8 cellular contexts compared by ENCODE assay signal in genomic region chr2:226031078-226031937, GRCh38.
DNase-seq lines count a peak whose midpoint lies in the region; ATAC-seq and TF ChIP-seq lines count a peak whose summit lies in the region.

No MANE protein-coding gene starts in this region.

- H3K27ac ChIP-seq in esophagus squamous epithelium, result peak overlapping the region in 1 of 4 donors; percentile 37

- no peak for TF ChIP-seq POLR2A in esophagus squamous epithelium (IDR thresholded peaks at IDR 0.05)

- no peak overlapping the region for H3K27ac Mint-ChIP-seq in activated CD4-positive, alpha-beta T cell treated with anti-CD3 and anti-CD28 coated beads, Interleukin-2, amount 10 ng/mL, durations not matched to agents 7 days and 5 days
- H3K27ac Mint-ChIP-seq in stimulated activated naive CD8-positive, alpha-beta T cell treated with anti-CD3 and anti-CD28 coated beads, Interleukin-15, amount 100 ng/mL, for 72 hours, result peak overlapping the region in 1 of 2 donors; percentile 56

- peaks cover 0 to 6% (median 0%) of the 10 kb centered on the region in 4 donors for H3K27me3 ChIP-seq in esophagus squamous epithelium

- peak overlapping the region; percentile 27 to 63 (median 43) for H3K4me3 ChIP-seq in esophagus squamous epithelium

- POLR2A ChIA-PET in activated CD4-positive, alpha-beta T cell treated with anti-CD3 and anti-CD28 coated beads, Interleukin-2, amount 10 ng/mL, durations not matched to agents 7 days and 5 days (lab: Charles Lee), result no interaction called here

- H3K9me3 Mint-ChIP-seq in activated CD4-positive, alpha-beta T cell treated with anti-CD3 and anti-CD28 coated beads, Interleukin-2, amount 10 ng/mL, durations not matched to agents 7 days and 5 days, result no peaks in the 10 kb centered on the region
- H3K9me3 Mint-ChIP-seq in stimulated activated naive CD8-positive, alpha-beta T cell treated with anti-CD3 and anti-CD28 coated beads, Interleukin-15, amount 100 ng/mL, for 72 hours, result no peaks in the 10 kb centered on the region

- peak; percentile 56 for ATAC-seq in GM21529 (IDR thresholded peaks at IDR 0.05; ENCODE audit: unreplicated experiment)
- peak; percentile 83 for ATAC-seq in stimulated activated naive CD8-positive, alpha-beta T cell treated with anti-CD3 and anti-CD28 coated beads, Interleukin-15, amount 100 ng/mL, for 72 hours
- ATAC-seq in GM21515 (IDR thresholded peaks at IDR 0.05; ENCODE audit: unreplicated experiment), result no peak

- H3K36me3 ChIP-seq in esophagus squamous epithelium, result no peaks in the 10 kb centered on the region

- peaks cover 39% of the 10 kb centered on the region for H3K27me3 Mint-ChIP-seq in activated CD4-positive, alpha-beta T cell treated with anti-CD3 and anti-CD28 coated beads, Interleukin-2, amount 10 ng/mL, durations not matched to agents 7 days and 5 days
- H3K27me3 Mint-ChIP-seq in stimulated activated naive CD8-positive, alpha-beta T cell treated with anti-CD3 and anti-CD28 coated beads, Interleukin-15, amount 100 ng/mL, for 72 hours, result peaks cover 48% of the 10 kb centered on the region

- no peaks in the 10 kb centered on the region for H3K9me3 ChIP-seq in esophagus squamous epithelium

- peak overlapping the region; percentile 8 for H3K4me3 Mint-ChIP-seq in activated CD4-positive, alpha-beta T cell treated with anti-CD3 and anti-CD28 coated beads, Interleukin-2, amount 10 ng/mL, durations not matched to agents 7 days and 5 days
- H3K4me3 Mint-ChIP-seq in stimulated activated naive CD8-positive, alpha-beta T cell treated with anti-CD3 and anti-CD28 coated beads, Interleukin-15, amount 100 ng/mL, for 72 hours, result peak overlapping the region; percentile 81 to 89

- no peaks in the 10 kb centered on the region for H3K36me3 Mint-ChIP-seq in activated CD4-positive, alpha-beta T cell treated with anti-CD3 and anti-CD28 coated beads, Interleukin-2, amount 10 ng/mL, durations not matched to agents 7 days and 5 days (ENCODE audit: low read depth)

- H3K4me1 Mint-ChIP-seq in activated CD4-positive, alpha-beta T cell treated with anti-CD3 and anti-CD28 coated beads, Interleukin-2, amount 10 ng/mL, durations not matched to agents 7 days and 5 days, result peaks cover 5% of the 10 kb centered on the region
- H3K4me1 Mint-ChIP-seq in stimulated activated naive CD8-positive, alpha-beta T cell treated with anti-CD3 and anti-CD28 coated beads, Interleukin-15, amount 100 ng/mL, for 72 hours, result peaks cover 36% of the 10 kb centered on the region

- intact Hi-C loops in esophagus squamous epithelium (cut with DNase I), result no loop called here

- 2% methylated on average over 23 to 32 of the region's 33 CpGs for WGBS in esophagus squamous epithelium, 2 donors

- CTCF ChIA-PET in activated CD4-positive, alpha-beta T cell treated with anti-CD3 and anti-CD28 coated beads, Interleukin-2, amount 10 ng/mL, durations not matched to agents 7 days and 5 days (lab: Charles Lee), result interaction anchor here (0.7 kb wide), 1 partner anchor 11 kb away, joined by 3 read pairs; no protein-coding TSS in a partner anchor

- DNase-seq in Ammon's horn (ENCODE audit: low spot score) (peak; percentile 81), NCI-H1436 treated with DMSO at 0.1 percent for 48 hours (lab: John Stamatoyannopoulos, UW) (peak; percentile 18), esophagus squamous epithelium (lab: John Stamatoyannopoulos, UW) (no peak), mucosa of gallbladder (ENCODE audit: low spot score) (peak; percentile 57)
- no peak for DNase-seq in activated CD4-positive, alpha-beta T cell treated with anti-CD3 and anti-CD28 coated beads, Interleukin-2, amount 10 ng/mL, durations not matched to agents 7 days and 5 days
- peak; percentile 34 to 42 for DNase-seq in stimulated activated naive CD8-positive, alpha-beta T cell treated with anti-CD3 and anti-CD28 coated beads, Interleukin-15, amount 100 ng/mL, for 72 hours

- peaks cover 6 to 18% (median 7%) of the 10 kb centered on the region in 3 donors for H3K4me1 ChIP-seq in esophagus squamous epithelium

- peak in 1 of 6 experiments; percentile 10 for TF ChIP-seq CTCF in esophagus squamous epithelium (IDR thresholded peaks at IDR 0.05)

Comparison
In these comparisons a context has a peak if more than half of its experiments do, and no peak if none do; other contexts are left out.
1. DNase-seq: peak in Ammon's horn (single experiment), NCI-H1436 treated with DMSO at 0.1 percent for 48 hours (single experiment), mucosa of gallbladder (single experiment) and stimulated activated naive CD8-positive, alpha-beta T cell treated with anti-CD3 and anti-CD28 coated beads, Interleukin-15, amount 100 ng/mL, for 72 hours (2 of 2); none in activated CD4-positive, alpha-beta T cell treated with anti-CD3 and anti-CD28 coated beads, Interleukin-2, amount 10 ng/mL, durations not matched to agents 7 days and 5 days (single experiment) and esophagus squamous epithelium (single experiment).